In genomic region chr5:2997179-2997578, GRCh38 we compare ENCODE assay signal across 19 cellular contexts.
DNase-seq lines count a peak whose midpoint lies in the region; ATAC-seq, FAIRE-seq and TF ChIP-seq lines count a peak whose summit lies in the region.
"Had no signal": no experiment of that assay in that cellular context is flagged by ENCODE, and none has a peak within 500 bp of the region (broad histone marks: within the 10 kb centered on the region; RNA-seq: fewer than 3 reads in every experiment).

No MANE protein-coding gene starts in this region.

- H3F3A ChIP-seq in neural progenitor cell (ENCODE audit: low read depth) (no peaks in the 10 kb centered on the region), smooth muscle cell (ENCODE audit: low read depth) (no peaks in the 10 kb centered on the region)

- H2AFZ ChIP-seq in H1 (ENCODE audit: low read length), result peak overlapping the region; percentile 88
- H2AFZ ChIP-seq in neural progenitor cell (replicated peaks), result no peak overlapping the region
- H2AFZ ChIP-seq in smooth muscle cell (ENCODE audit: low read depth), result peak overlapping the region; percentile 0

- no peak overlapping the region for H4K91ac ChIP-seq in H1 (replicated peaks; ENCODE audit: insufficient read length, low read length)

- H4K8ac ChIP-seq in H1 (ENCODE audit: extremely low read depth, insufficient read depth, low read length), result peak overlapping the region; percentile 39; the same call in 1 of the 2 replicates

- H3K4ac ChIP-seq in H1 (replicated peaks; ENCODE audit: insufficient read length, low read depth, low read length), result no peak overlapping the region

- no peaks in the 10 kb centered on the region for H3K36me3 Mint-ChIP-seq in activated CD4-positive, alpha-beta T cell treated with anti-CD3 and anti-CD28 coated beads, Interleukin-2, amount 10 ng/mL, durations not matched to agents 24 days and 14 days (ENCODE audit: low read depth)
- H3K36me3 Mint-ChIP-seq in activated CD4-positive, alpha-beta T cell treated with anti-CD3 and anti-CD28 coated beads for 36 hours (ENCODE audit: low read depth), result no peaks in the 10 kb centered on the region
- H3K36me3 Mint-ChIP-seq in neural progenitor cell, result no peaks in the 10 kb centered on the region
- H3K36me3 Mint-ChIP-seq: CD4-positive, alpha-beta memory T cell had no signal

- TF ChIP-seq POLR2A in H1 (IDR thresholded peaks at IDR 0.05; ENCODE audit: control extremely low read depth in 1 of 2, low read depth in 2 of 2, low read length in 2 of 2), result no peak

- H3K27ac Mint-ChIP-seq in activated CD4-positive, alpha-beta T cell treated with anti-CD3 and anti-CD28 coated beads, Interleukin-2, amount 10 ng/mL, durations not matched to agents 24 days and 14 days, result no peak overlapping the region
- no peak overlapping the region for H3K27ac Mint-ChIP-seq in activated CD4-positive, alpha-beta T cell treated with anti-CD3 and anti-CD28 coated beads for 36 hours
- peak overlapping the region; percentile 44 for H3K27ac Mint-ChIP-seq in neural progenitor cell
- H3K27ac Mint-ChIP-seq: CD4-positive, alpha-beta memory T cell had no signal

- no peak overlapping the region for H4K5ac ChIP-seq in H1 (ENCODE audit: insufficient read length, low read depth, low read length)

- H3K4me1 ChIP-seq in H1 (replicated peaks in 1 of 4; ENCODE audit: control insufficient read depth in 3 of 4, insufficient read depth in 4 of 4, low read length in 3 of 4) (no peaks in the 10 kb centered on the region; a peak in 1 of 7 replicates), neural progenitor cell (peaks cover 9% of the 10 kb centered on the region), smooth muscle cell (ENCODE audit: low read depth) (peaks cover 6% of the 10 kb centered on the region)
- H3K4me1 ChIP-seq: A549 had no signal

- no peak overlapping the region for H2BK15ac ChIP-seq in H1 (ENCODE audit: low read length)

- H3K23me2 ChIP-seq in H1 (ENCODE audit: low read depth, low read length), result no peaks in the 10 kb centered on the region

- H2BK20ac ChIP-seq in H1 (ENCODE audit: low read length), result no peak overlapping the region

- POLR2A ChIA-PET in activated CD4-positive, alpha-beta T cell treated with anti-CD3 and anti-CD28 coated beads for 36 hours (lab: Charles Lee), result no interaction called here
- POLR2A ChIA-PET in H1 (lab: Charles Lee; ENCODE audit: partially characterized antibody), result no interaction called here

- no peak overlapping the region for H2AK5ac ChIP-seq in H1 (ENCODE audit: low read depth, low read length)

- no peak for ATAC-seq in activated CD4-positive, alpha-beta T cell treated with anti-CD3 and anti-CD28 coated beads for 36 hours
- ATAC-seq: A549 had no signal

- no peak for TF ChIP-seq RAD21 in H1 (IDR thresholded peaks at IDR 0.05 in 1 of 2, conservative IDR thresholded peaks at IDR 0.05 in 1 of 2; ENCODE audit: low read depth in 2 of 2, low read length in 2 of 2)

- no peaks in the 10 kb centered on the region for H3K27me3 Mint-ChIP-seq in activated CD4-positive, alpha-beta T cell treated with anti-CD3 and anti-CD28 coated beads, Interleukin-2, amount 10 ng/mL, durations not matched to agents 24 days and 14 days
- no peaks in the 10 kb centered on the region for H3K27me3 Mint-ChIP-seq in activated CD4-positive, alpha-beta T cell treated with anti-CD3 and anti-CD28 coated beads for 36 hours
- peaks cover 7% of the 10 kb centered on the region for H3K27me3 Mint-ChIP-seq in neural progenitor cell (ENCODE audit: insufficient read depth, low read depth)
- H3K27me3 Mint-ChIP-seq: CD4-positive, alpha-beta memory T cell had no signal

- H3K4me2 ChIP-seq in H1 (ENCODE audit: insufficient read depth in 1 of 2, low read depth in 2 of 2, low read length in 2 of 2) (no peak overlapping the region), neural progenitor cell (no peak overlapping the region), smooth muscle cell (no peak overlapping the region)
- H3K4me2 ChIP-seq: A549 had no signal

- H3K27ac ChIP-seq in H1 (ENCODE audit: low read depth, low read length) (no peak overlapping the region), neural progenitor cell (no peak overlapping the region), smooth muscle cell (ENCODE audit: low read depth) (no peak overlapping the region)
- H3K27ac ChIP-seq: 22Rv1, A549, C4-2B had no signal

- no peak overlapping the region for H3K18ac ChIP-seq in H1 (ENCODE audit: extremely low read depth, low read length)

- no peak overlapping the region for H3K4me3 Mint-ChIP-seq in activated CD4-positive, alpha-beta T cell treated with anti-CD3 and anti-CD28 coated beads, Interleukin-2, amount 10 ng/mL, durations not matched to agents 24 days and 14 days
- no peak overlapping the region for H3K4me3 Mint-ChIP-seq in activated CD4-positive, alpha-beta T cell treated with anti-CD3 and anti-CD28 coated beads for 36 hours
- no peak overlapping the region for H3K4me3 Mint-ChIP-seq in neural progenitor cell
- H3K4me3 Mint-ChIP-seq: CD4-positive, alpha-beta memory T cell had no signal

- H2BK120ac ChIP-seq in H1 (replicated peaks; ENCODE audit: low read depth, low read length), result no peak overlapping the region

- H3K9me3 ChIP-seq in H1 (ENCODE audit: insufficient read depth in 2 of 2, low read depth in 1 of 2, low read length in 1 of 2) (no peaks in the 10 kb centered on the region; a peak in 1 of 4 replicates), neural progenitor cell (ENCODE audit: low read depth) (no peaks in the 10 kb centered on the region), smooth muscle cell (replicated peaks; ENCODE audit: low read depth) (no peaks in the 10 kb centered on the region)
- H3K9me3 ChIP-seq: A549 had no signal

- TF ChIP-seq CTCF in H1 (IDR thresholded peaks at IDR 0.05; ENCODE audit: control extremely low read depth in 1 of 3, insufficient read depth in 1 of 3, low read depth in 1 of 3, low read length in 3 of 3), result no peak
- TF ChIP-seq CTCF in neural progenitor cell (IDR thresholded peaks at IDR 0.05), result no peak
- TF ChIP-seq CTCF in smooth muscle cell (IDR thresholded peaks at IDR 0.05; ENCODE audit: borderline replicate concordance, insufficient read depth, poor library complexity, severe bottlenecking), result no peak

- H3K79me1 ChIP-seq in H1 (ENCODE audit: low read depth, low read length), result no peaks in the 10 kb centered on the region

- H4K20me1 ChIP-seq in H1 (replicated peaks in 1 of 2; ENCODE audit: control insufficient read depth in 1 of 2, insufficient read depth in 2 of 2, low read length in 2 of 2), result no peaks in the 10 kb centered on the region
- H4K20me1 ChIP-seq in neural progenitor cell (ENCODE audit: low read depth), result no peaks in the 10 kb centered on the region
- no peaks in the 10 kb centered on the region for H4K20me1 ChIP-seq in smooth muscle cell (ENCODE audit: low read depth)

- intact Hi-C loops in activated CD4-positive, alpha-beta T cell treated with anti-CD3 and anti-CD28 coated beads, Interleukin-2, amount 10 ng/mL, durations not matched to agents 24 days and 14 days (cut with micrococcal nuclease), result no loop called here
- intact Hi-C loops in activated CD4-positive, alpha-beta T cell treated with anti-CD3 and anti-CD28 coated beads for 36 hours (cut with DNase I, micrococcal nuclease), result no loop called here

- no peak for FAIRE-seq in H1 (lab: Jason Lieb, UNC)
- FAIRE-seq: A549, H54, HTR-8/SVneo had no signal

- no peak for TF ChIP-seq EP300 in H1 (IDR thresholded peaks at IDR 0.05; ENCODE audit: borderline replicate concordance in 1 of 2, low read depth in 2 of 2, low read length in 2 of 2)

- H3K56ac ChIP-seq in H1 (replicated peaks; ENCODE audit: insufficient read length, low read depth, low read length), result no peak overlapping the region

- H3K27me3 ChIP-seq in H1 (replicated peaks in 1 of 4; ENCODE audit: control insufficient read depth in 3 of 4, extremely low read depth in 1 of 4, insufficient read depth in 3 of 4, low read length in 3 of 4), result no peaks in the 10 kb centered on the region
- H3K27me3 ChIP-seq in neural progenitor cell, result no peaks in the 10 kb centered on the region
- no peaks in the 10 kb centered on the region for H3K27me3 ChIP-seq in smooth muscle cell (ENCODE audit: low read depth)

- CTCF ChIA-PET in activated CD4-positive, alpha-beta T cell treated with anti-CD3 and anti-CD28 coated beads for 36 hours (lab: Charles Lee), result no interaction called here
- CTCF ChIA-PET in H1 (lab: Charles Lee; ENCODE audit: partially characterized antibody), result no interaction called here

- H3K79me2 ChIP-seq in H1 (ENCODE audit: control insufficient read depth in 1 of 2, insufficient read depth in 2 of 2, low read length in 2 of 2), result no peaks in the 10 kb centered on the region
- H3K79me2 ChIP-seq in neural progenitor cell (ENCODE audit: low read depth), result no peaks in the 10 kb centered on the region
- H3K79me2 ChIP-seq in smooth muscle cell (ENCODE audit: low read depth), result no peaks in the 10 kb centered on the region

- no peak overlapping the region for H2BK12ac ChIP-seq in H1 (ENCODE audit: low read depth, low read length)

- no peak overlapping the region for H3K4me3 ChIP-seq in H1 (ENCODE audit: extremely low read depth in 1 of 4, insufficient read depth in 2 of 4, low read depth in 3 of 4, low read length in 4 of 4)
- H3K4me3 ChIP-seq in neural progenitor cell, result no peak overlapping the region
- H3K4me3 ChIP-seq in smooth muscle cell, result no peak overlapping the region
- H3K4me3 ChIP-seq: A549 had no signal

- no peak overlapping the region for H3K23ac ChIP-seq in H1 (ENCODE audit: insufficient read length)

- DNase-seq in activated CD4-positive, alpha-beta T cell treated with anti-CD3 and anti-CD28 coated beads, Interleukin-2, amount 10 ng/mL, durations not matched to agents 24 days and 14 days, result peak; percentile 14
- no peak for DNase-seq in activated CD4-positive, alpha-beta T cell treated with anti-CD3 and anti-CD28 coated beads for 36 hours
- DNase-seq in H1 (ENCODE audit: low read depth in 1 of 2, low spot score in 2 of 2), result no peak
- DNase-seq in neural progenitor cell (ENCODE audit: low spot score), result no peak
- no peak for DNase-seq in smooth muscle cell (lab: John Stamatoyannopoulos, UW; ENCODE audit: unreplicated experiment)
- DNase-seq in NCI-H748 (lab: John Stamatoyannopoulos, UW; ENCODE audit: unreplicated experiment), result no peak
- DNase-seq in NCI-H226, result no peak
- DNase-seq: AML-193; CD4-positive, alpha-beta memory T cell; DMS153; DMS79; GF-D8; HCEC 1CT; IMR-90 had no signal

- H3K9ac ChIP-seq in H1 (replicated peaks in 1 of 4; ENCODE audit: extremely low read depth in 1 of 4, low read depth in 3 of 4, low read length in 3 of 4) (no peak overlapping the region), neural progenitor cell (no peak overlapping the region), smooth muscle cell (ENCODE audit: low read depth) (no peak overlapping the region)

- 77% methylated on average over 4 of the region's 4 CpGs; no CpG with 5 or more reads in 1 of the 2 experiments for WGBS in H1 (ENCODE audit: extremely low coverage in 1 of 2, insufficient coverage in 1 of 2, insufficient read length in 1 of 2, insufficient replicate concordance in 2 of 2, low coverage in 1 of 2, low lambda C conversion rate in 2 of 2, missing lambda C conversion rate in 1 of 2), 2 experiments
- WGBS in smooth muscle cell (ENCODE audit: low lambda C conversion rate), result 75% methylated on average over 4 of the region's 4 CpGs

- no peak overlapping the region for H2BK5ac ChIP-seq in H1 (ENCODE audit: low read depth, low read length)

- H3K14ac ChIP-seq in H1 (ENCODE audit: insufficient read length), result no peak overlapping the region

- peaks cover 7% of the 10 kb centered on the region for H3K9me3 Mint-ChIP-seq in activated CD4-positive, alpha-beta T cell treated with anti-CD3 and anti-CD28 coated beads, Interleukin-2, amount 10 ng/mL, durations not matched to agents 24 days and 14 days
- H3K9me3 Mint-ChIP-seq in activated CD4-positive, alpha-beta T cell treated with anti-CD3 and anti-CD28 coated beads for 36 hours (ENCODE audit: low read depth), result no peaks in the 10 kb centered on the region
- H3K9me3 Mint-ChIP-seq in neural progenitor cell, result peaks cover 9% of the 10 kb centered on the region

- no peaks in the 10 kb centered on the region for H3K4me1 Mint-ChIP-seq in activated CD4-positive, alpha-beta T cell treated with anti-CD3 and anti-CD28 coated beads, Interleukin-2, amount 10 ng/mL, durations not matched to agents 24 days and 14 days
- no peaks in the 10 kb centered on the region for H3K4me1 Mint-ChIP-seq in activated CD4-positive, alpha-beta T cell treated with anti-CD3 and anti-CD28 coated beads for 36 hours
- peaks cover 26% of the 10 kb centered on the region for H3K4me1 Mint-ChIP-seq in neural progenitor cell
- H3K4me1 Mint-ChIP-seq: CD4-positive, alpha-beta memory T cell had no signal

- H3K36me3 ChIP-seq in H1 (ENCODE audit: control insufficient read depth in 2 of 4, insufficient read depth in 4 of 4, low read length in 3 of 4) (no peaks in the 10 kb centered on the region), neural progenitor cell (no peaks in the 10 kb centered on the region), smooth muscle cell (ENCODE audit: low read depth) (no peaks in the 10 kb centered on the region)
